ENCODE assay signal across 18 cellular contexts in the genomic region with DNA sequence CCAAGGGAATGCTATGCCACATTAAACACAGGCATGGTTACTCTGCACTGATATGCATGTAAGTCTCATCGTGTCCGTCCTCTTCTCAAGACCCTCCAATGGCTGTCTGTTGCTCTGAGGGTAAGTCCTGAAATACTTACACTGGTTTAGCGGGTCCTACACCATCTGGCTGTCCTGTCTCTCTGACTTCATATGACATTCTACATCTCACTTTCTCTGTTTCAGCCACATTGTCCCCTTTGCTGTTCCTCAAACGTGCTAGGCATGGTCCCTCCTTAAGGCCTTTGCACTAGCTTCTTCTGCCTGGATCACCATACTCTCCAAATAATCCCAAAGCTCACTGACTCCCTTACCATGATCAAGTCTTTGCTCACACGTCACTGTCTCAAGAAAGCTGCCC.
A peak's percentile ranks its signal among the peaks of the same experiment; 100 is the strongest.
DNase-seq lines count a peak whose midpoint lies in the region; ATAC-seq, FAIRE-seq and TF ChIP-seq lines count a peak whose summit lies in the region.
"Had no signal": no experiment of that assay in that cellular context is flagged by ENCODE, and none has a peak within 500 bp of the region (broad histone marks: within the 10 kb centered on the region; RNA-seq: fewer than 3 reads in every experiment).

No MANE protein-coding gene starts in this region.

- H3K4me1 ChIP-seq in HCT116 (ENCODE audit: control insufficient read depth in 1 of 2, insufficient read depth in 2 of 2, low read length in 2 of 2) (peaks cover 38 to 41% of the 10 kb centered on the region in 2 experiments), KMS-11 (ENCODE audit: low read depth, poor library complexity, severe bottlenecking) (peaks cover 44% of the 10 kb centered on the region), H1 (replicated peaks in 1 of 4; ENCODE audit: control insufficient read depth in 3 of 4, insufficient read depth in 4 of 4, low read length in 3 of 4) (peaks cover 4 to 20% (median 14%) of the 10 kb centered on the region in 4 experiments; a peak in 6 of 7 replicates), GM23248 (ENCODE audit: insufficient read depth) (peaks cover 12% of the 10 kb centered on the region), right lobe of liver (peaks cover 0 to 5% (median 2%) of the 10 kb centered on the region in 4 donors)

- no peaks in the 10 kb centered on the region for H3K9me3 Mint-ChIP-seq in neural crest cell
- H3K9me3 Mint-ChIP-seq: HFFc6 had no signal

- H2BK20ac ChIP-seq in H1 (ENCODE audit: low read length), result no peak overlapping the region

- TF ChIP-seq CTCF in HCT116 (IDR thresholded peaks at IDR 0.05 in 2 of 3, conservative IDR thresholded peaks at IDR 0.05 in 1 of 3; ENCODE audit: borderline replicate concordance in 1 of 3, insufficient read depth in 1 of 3, low read depth in 2 of 3, low read length in 2 of 3) (no peak), KMS-11 (conservative IDR thresholded peaks at IDR 0.05; ENCODE audit: low read depth, low read length) (no peak), H1 (IDR thresholded peaks at IDR 0.05; ENCODE audit: control extremely low read depth in 1 of 3, insufficient read depth in 1 of 3, low read depth in 1 of 3, low read length in 3 of 3) (no peak), neural crest cell (conservative IDR thresholded peaks at IDR 0.05) (no peak), right lobe of liver (IDR thresholded peaks at IDR 0.05) (no peak)

- FAIRE-seq in H1 (lab: Jason Lieb, UNC), result no peak
- FAIRE-seq: G401.6, GM12892 had no signal

- H3K27me3 ChIP-seq in HCT116 (ENCODE audit: insufficient read depth, low read length) (no peaks in the 10 kb centered on the region), KMS-11 (ENCODE audit: insufficient read depth, low read depth) (no peaks in the 10 kb centered on the region), H1 (replicated peaks in 1 of 4; ENCODE audit: control insufficient read depth in 3 of 4, extremely low read depth in 1 of 4, insufficient read depth in 3 of 4, low read length in 3 of 4) (peaks cover 0 to 1% (median 0%) of the 10 kb centered on the region in 4 experiments; a peak in 3 of 7 replicates), GM23248 (replicated peaks; ENCODE audit: insufficient read depth) (peaks cover 4% of the 10 kb centered on the region; the same call in 1 of the 2 replicates), right lobe of liver (no peaks in the 10 kb centered on the region)

- H3K18ac ChIP-seq in H1 (ENCODE audit: extremely low read depth, low read length), result no peak overlapping the region

- H2BK120ac ChIP-seq in H1 (replicated peaks; ENCODE audit: low read depth, low read length), result no peak overlapping the region

- H3K27ac ChIP-seq in HCT116 (ENCODE audit: low read depth, low read length), result peak overlapping the region; percentile 94; the same call in 1 of the 2 replicates
- no peak overlapping the region for H3K27ac ChIP-seq in KMS-11
- no peak overlapping the region for H3K27ac ChIP-seq in H1 (ENCODE audit: low read depth, low read length)
- H3K27ac ChIP-seq in GM23248, result no peak overlapping the region
- H3K27ac ChIP-seq in right lobe of liver, result no peak overlapping the region
- H3K27ac ChIP-seq: BLaER1 treated with 17β-estradiol and CSF1 and Interleukin-3, amounts not matched to agents 10 nM and 100 nM had no signal

- no TSS peak for BruUV-seq in HCT116 (replicated peaks; lab: Mats Ljungman, UMichigan)

- ATAC-seq in HCT116 (no peak), right lobe of liver (no peak)

- no peak for TF ChIP-seq EP300 in H1 (IDR thresholded peaks at IDR 0.05; ENCODE audit: borderline replicate concordance in 1 of 2, low read depth in 2 of 2, low read length in 2 of 2)

- intact Hi-C loops in HCT116 (cut with micrococcal nuclease) (no loop called here), right lobe of liver (cut with DNase I) (no loop called here)

- peak overlapping the region; percentile 20 for H3K4me3 Mint-ChIP-seq in neural crest cell
- H3K4me3 Mint-ChIP-seq: CD4-positive, CD25-positive, alpha-beta regulatory T cell; HFFc6 had no signal

- TF ChIP-seq POLR2A in HCT116 (IDR thresholded peaks at IDR 0.05; ENCODE audit: borderline replicate concordance, extremely low read depth, insufficient read depth, insufficient read length) (no peak), H1 (IDR thresholded peaks at IDR 0.05; ENCODE audit: control extremely low read depth in 1 of 2, low read depth in 2 of 2, low read length in 2 of 2) (no peak), right lobe of liver (IDR thresholded peaks at IDR 0.05) (no peak)

- peaks cover 29% of the 10 kb centered on the region for H3K4me1 Mint-ChIP-seq in neural crest cell

- H3K23me2 ChIP-seq in H1 (ENCODE audit: low read depth, low read length), result peaks cover 2% of the 10 kb centered on the region

- TF ChIP-seq RAD21 in HCT116 (IDR thresholded peaks at IDR 0.05; ENCODE audit: low read depth), result no peak
- TF ChIP-seq RAD21 in H1 (IDR thresholded peaks at IDR 0.05 in 1 of 2, conservative IDR thresholded peaks at IDR 0.05 in 1 of 2; ENCODE audit: low read depth in 2 of 2, low read length in 2 of 2), result no peak

- H3K4ac ChIP-seq in H1 (replicated peaks; ENCODE audit: insufficient read length, low read depth, low read length), result no peak overlapping the region

- POLR2A ChIA-PET in HCT116 (lab: Charles Lee), result no interaction called here
- POLR2A ChIA-PET in H1 (lab: Charles Lee; ENCODE audit: partially characterized antibody), result no interaction called here

- no peak overlapping the region for H4K8ac ChIP-seq in H1 (ENCODE audit: extremely low read depth, insufficient read depth, low read length)

- H2BK5ac ChIP-seq in H1 (ENCODE audit: low read depth, low read length), result no peak overlapping the region

- H3K27me3 Mint-ChIP-seq in neural crest cell (ENCODE audit: low read depth), result no peaks in the 10 kb centered on the region

- H2AK5ac ChIP-seq in H1 (ENCODE audit: low read depth, low read length), result no peak overlapping the region

- no peak overlapping the region for H3K9ac ChIP-seq in HCT116 (ENCODE audit: low read length)
- no peak overlapping the region for H3K9ac ChIP-seq in KMS-11
- H3K9ac ChIP-seq in H1 (replicated peaks in 1 of 4; ENCODE audit: extremely low read depth in 1 of 4, low read depth in 3 of 4, low read length in 3 of 4), result no peak overlapping the region
- no peak overlapping the region for H3K9ac ChIP-seq in GM23248
- H3K9ac ChIP-seq: BLaER1 treated with 17β-estradiol and CSF1 and Interleukin-3, amounts not matched to agents 10 nM and 100 nM had no signal

- no peaks in the 10 kb centered on the region for H3K36me3 Mint-ChIP-seq in neural crest cell (ENCODE audit: low read depth)
- H3K36me3 Mint-ChIP-seq: CD4-positive, CD25-positive, alpha-beta regulatory T cell had no signal

- H4K5ac ChIP-seq in H1 (ENCODE audit: insufficient read length, low read depth, low read length), result no peak overlapping the region

- no peak overlapping the region for H3K4me2 ChIP-seq in HCT116 (ENCODE audit: low read length)
- H3K4me2 ChIP-seq in KMS-11, result peak overlapping the region; percentile 33; the same call in 1 of the 2 replicates
- H3K4me2 ChIP-seq in H1 (ENCODE audit: insufficient read depth in 1 of 2, low read depth in 2 of 2, low read length in 2 of 2), result no peak overlapping the region
- no peak overlapping the region for H3K4me2 ChIP-seq in GM23248 (ENCODE audit: unreplicated experiment)
- H3K4me2 ChIP-seq: BLaER1 treated with 17β-estradiol and CSF1 and Interleukin-3, amounts not matched to agents 10 nM and 100 nM had no signal

- H2BK15ac ChIP-seq in H1 (ENCODE audit: low read length), result no peak overlapping the region

- H3K27ac Mint-ChIP-seq in neural crest cell (ENCODE audit: unreplicated experiment), result no peak overlapping the region
- H3K27ac Mint-ChIP-seq: CD4-positive, CD25-positive, alpha-beta regulatory T cell; HFFc6 had no signal

- H3K79me2 ChIP-seq in HCT116 (ENCODE audit: insufficient read depth, low read length) (peaks cover 16% of the 10 kb centered on the region), KMS-11 (ENCODE audit: insufficient read depth, low read depth) (no peaks in the 10 kb centered on the region), H1 (ENCODE audit: control insufficient read depth in 1 of 2, insufficient read depth in 2 of 2, low read length in 2 of 2) (no peaks in the 10 kb centered on the region), GM23248 (ENCODE audit: insufficient read depth) (no peaks in the 10 kb centered on the region)

- WGBS in H1 (ENCODE audit: extremely low coverage in 1 of 2, insufficient coverage in 1 of 2, insufficient read length in 1 of 2, insufficient replicate concordance in 2 of 2, low coverage in 1 of 2, low lambda C conversion rate in 2 of 2, missing lambda C conversion rate in 1 of 2), 2 experiments, result 88% methylated on average over 5 of the region's 5 CpGs; no CpG with 5 or more reads in 1 of the 2 experiments
- 95 to 96% methylated on average over 5 of the region's 5 CpGs for WGBS in GM23248 (ENCODE audit: low coverage in 1 of 2, low lambda C conversion rate in 2 of 2, missing lambda C conversion rate in 2 of 2), 2 experiments
- WGBS in right lobe of liver (ENCODE audit: insufficient coverage, low coverage, low lambda C conversion rate, missing lambda C conversion rate), result 69% methylated on average over 5 of the region's 5 CpGs

- in situ Hi-C loops in GM23248 (cut with MboI), result no loop called here

- H3K79me1 ChIP-seq in H1 (ENCODE audit: low read depth, low read length), result no peaks in the 10 kb centered on the region

- DNase-seq in HCT116 (ENCODE audit: low read depth, low spot score) (no peak), H1 (ENCODE audit: low read depth in 1 of 2, low spot score in 2 of 2) (no peak), neural crest cell (ENCODE audit: low read depth, low spot score) (no peak), DMS53 treated with DMSO at 0.1 percent for 48 hours (lab: John Stamatoyannopoulos, UW; ENCODE audit: unreplicated experiment) (no peak), SHP77 treated with DMSO at 0.1 percent for 48 hours (lab: John Stamatoyannopoulos, UW) (no peak), GM23248 (no peak), right lobe of liver (no peak)
- DNase-seq: ACHN; CD4-positive, CD25-positive, alpha-beta regulatory T cell; DMS79 treated with DMSO at 0.1 percent for 48 hours; EL; GOT3; HFFc6 had no signal

- H3K9me2 ChIP-seq in HCT116 (ENCODE audit: insufficient read depth), result no peaks in the 10 kb centered on the region
- no peaks in the 10 kb centered on the region for H3K9me2 ChIP-seq in GM23248 (ENCODE audit: insufficient read depth)

- H3F3A ChIP-seq in GM23248 (ENCODE audit: insufficient read depth), result peaks cover 17% of the 10 kb centered on the region; the same call in 1 of the 2 replicates

- CTCF ChIA-PET in HCT116 (lab: Charles Lee) (no interaction called here), H1 (lab: Charles Lee; ENCODE audit: partially characterized antibody) (interaction anchor here (0.5 to 1.1 kb wide), 5 partner anchors 9 to 443 kb away, joined by 3 to 4 read pairs (median 3); no protein-coding TSS in a partner anchor)

- 0 out of 2 replicates have a peak overlapping the region, but pooled peaks have one; percentile 63 for H2BK12ac ChIP-seq in H1 (ENCODE audit: low read depth, low read length)

- H3K4me3 ChIP-seq in HCT116 (replicated peaks in 1 of 2; ENCODE audit: low read depth in 1 of 2, low read length in 2 of 2) (no peak overlapping the region), KMS-11 (IDR thresholded peaks at IDR 0.05; ENCODE audit: insufficient read depth, low read depth, low read length) (no peak overlapping the region), H1 (ENCODE audit: extremely low read depth in 1 of 4, insufficient read depth in 2 of 4, low read depth in 3 of 4, low read length in 4 of 4) (no peak overlapping the region), GM23248 (no peak overlapping the region), right lobe of liver (no peak overlapping the region)
- H3K4me3 ChIP-seq: BLaER1 treated with 17β-estradiol and CSF1 and Interleukin-3, amounts not matched to agents 10 nM and 100 nM; HAP-1 had no signal

- H4K20me1 ChIP-seq in HCT116 (ENCODE audit: insufficient read depth), result no peaks in the 10 kb centered on the region
- no peaks in the 10 kb centered on the region for H4K20me1 ChIP-seq in KMS-11 (ENCODE audit: insufficient read depth)
- no peaks in the 10 kb centered on the region for H4K20me1 ChIP-seq in H1 (replicated peaks in 1 of 2; ENCODE audit: control insufficient read depth in 1 of 2, insufficient read depth in 2 of 2, low read length in 2 of 2)
- H4K20me1 ChIP-seq in GM23248 (ENCODE audit: insufficient read depth), result no peaks in the 10 kb centered on the region
- H4K20me1 ChIP-seq: BLaER1 treated with 17β-estradiol and CSF1 and Interleukin-3, amounts not matched to agents 10 nM and 100 nM had no signal

- RAD21 ChIA-PET in HCT116 (lab: Charles Lee; ENCODE audit: low non-redundant PET in 1 of 2, low total read pairs in 2 of 2, uncharacterized antibody in 2 of 2, unreplicated experiment in 2 of 2), result no interaction called here

- no peak overlapping the region for H3K56ac ChIP-seq in H1 (replicated peaks; ENCODE audit: insufficient read length, low read depth, low read length)

- no peak overlapping the region for H3K23ac ChIP-seq in H1 (ENCODE audit: insufficient read length)

- H2AFZ ChIP-seq in HCT116 (ENCODE audit: low read depth, low read length, poor library complexity, severe bottlenecking) (no peak overlapping the region), KMS-11 (ENCODE audit: low read depth) (no peak overlapping the region), H1 (ENCODE audit: low read length) (0 out of 2 replicates have a peak overlapping the region, but pooled peaks have one; percentile 50), GM23248 (no peak overlapping the region)

- H4K91ac ChIP-seq in H1 (replicated peaks; ENCODE audit: insufficient read length, low read length), result no peak overlapping the region

- H3K14ac ChIP-seq in H1 (ENCODE audit: insufficient read length), result no peak overlapping the region

- no peaks in the 10 kb centered on the region for H3K36me3 ChIP-seq in HCT116 (ENCODE audit: control insufficient read depth in 1 of 2, insufficient read depth in 2 of 2, low read length in 2 of 2)
- no peaks in the 10 kb centered on the region for H3K36me3 ChIP-seq in KMS-11 (ENCODE audit: insufficient read depth)
- no peaks in the 10 kb centered on the region for H3K36me3 ChIP-seq in H1 (ENCODE audit: control insufficient read depth in 2 of 4, insufficient read depth in 4 of 4, low read length in 3 of 4)
- H3K36me3 ChIP-seq in GM23248 (ENCODE audit: low read depth), result no peaks in the 10 kb centered on the region
- no peaks in the 10 kb centered on the region for H3K36me3 ChIP-seq in right lobe of liver
- H3K36me3 ChIP-seq: BLaER1 treated with 17β-estradiol and CSF1 and Interleukin-3, amounts not matched to agents 10 nM and 100 nM; HAP-1 had no signal

- H3K9me3 ChIP-seq in HCT116 (ENCODE audit: control insufficient read depth in 1 of 2, insufficient read depth in 1 of 2, low read depth in 1 of 2, low read length in 2 of 2) (no peaks in the 10 kb centered on the region), H1 (ENCODE audit: insufficient read depth in 2 of 2, low read depth in 1 of 2, low read length in 1 of 2) (no peaks in the 10 kb centered on the region), GM23248 (ENCODE audit: low read depth) (no peaks in the 10 kb centered on the region), right lobe of liver (no peaks in the 10 kb centered on the region)
- H3K9me3 ChIP-seq: BLaER1 treated with 17β-estradiol and CSF1 and Interleukin-3, amounts not matched to agents 10 nM and 100 nM; HAP-1 had no signal
